In genomic region chr20:18165553-18165952, GRCh38 we compare ENCODE assay signal across 19 cellular contexts. TPM values are rescaled to one million over a fixed set of nuclear protein-coding genes. Genes with fewer than 3 reads are reported as not detected.
DNase-seq lines count a peak whose midpoint lies in the region; ATAC-seq, FAIRE-seq and TF ChIP-seq lines count a peak whose summit lies in the region.
"Had no signal": no experiment of that assay in that cellular context is flagged by ENCODE, and none has a peak within 500 bp of the region (broad histone marks: within the 10 kb centered on the region; RNA-seq: fewer than 3 reads in every experiment).

No MANE protein-coding gene starts in this region.

- H3K27me3 ChIP-seq in CD4-positive, CD25-positive, alpha-beta regulatory T cell (ENCODE audit: control insufficient read depth, insufficient read depth, low read length), result no peaks in the 10 kb centered on the region
- H3K27me3 ChIP-seq in bronchial epithelial cell (ENCODE audit: control insufficient read depth, insufficient read depth, low read length) (no peaks in the 10 kb centered on the region), body of pancreas (no peaks in the 10 kb centered on the region)
- H3K27me3 ChIP-seq: ascending aorta, dorsolateral prefrontal cortex, transverse colon had no signal

- peaks cover 22 to 57% (median 31%) of the 10 kb centered on the region in 4 donors for H3K4me1 Mint-ChIP-seq in CD4-positive, CD25-positive, alpha-beta regulatory T cell

- H3K36me3 Mint-ChIP-seq in CD4-positive, CD25-positive, alpha-beta regulatory T cell, result peaks cover 55% of the 10 kb centered on the region

- no peak for TF ChIP-seq CTCF in bronchial epithelial cell (IDR thresholded peaks at IDR 0.05; ENCODE audit: insufficient read depth, low read length, severe bottlenecking)
- no peak for TF ChIP-seq CTCF in body of pancreas (IDR thresholded peaks at IDR 0.05)

- H3K27ac Mint-ChIP-seq in CD4-positive, CD25-positive, alpha-beta regulatory T cell, result peak overlapping the region; percentile 48 to 87 (median 85)

- 76 to 100% methylated on average over 3 of the region's 3 CpGs for WGBS in body of pancreas, 2 donors

- H3K27ac ChIP-seq in CD4-positive, CD25-positive, alpha-beta regulatory T cell (ENCODE audit: insufficient read depth, low read length, poor library complexity, severe bottlenecking), result no peak overlapping the region
- H3K27ac ChIP-seq in body of pancreas, result no peak overlapping the region
- H3K27ac ChIP-seq: ascending aorta, dorsolateral prefrontal cortex had no signal

- peak; percentile 52 for FAIRE-seq in bronchial epithelial cell (lab: Jason Lieb, UNC)
- FAIRE-seq: K562 had no signal

- peak overlapping the region in 1 of 4 donors; percentile 61 for H3K4me3 Mint-ChIP-seq in CD4-positive, CD25-positive, alpha-beta regulatory T cell
- H3K4me3 Mint-ChIP-seq: natural killer cell treated with Interleukin-12 subunit alpha and Interleukin-12 subunit beta and Interleukin-15 and Interleukin-18, amount 100 ng/mL, for 72 hours; T-helper 1 cell treated with Interleukin-12 subunit alpha and Interleukin-12 subunit beta and Interleukin-4 antibody, amounts not matched to agents 30 μg/mL and 1 μg/mL, for 36 hours had no signal

- no peaks in the 10 kb centered on the region for H3K27me3 Mint-ChIP-seq in CD4-positive, CD25-positive, alpha-beta regulatory T cell
- H3K27me3 Mint-ChIP-seq: natural killer cell treated with Interleukin-12 subunit alpha and Interleukin-12 subunit beta and Interleukin-15 and Interleukin-18, amount 100 ng/mL, for 72 hours had no signal

- H3K9me3 Mint-ChIP-seq in CD4-positive, CD25-positive, alpha-beta regulatory T cell, result no peaks in the 10 kb centered on the region
- H3K9me3 Mint-ChIP-seq: natural killer cell treated with Interleukin-12 subunit alpha and Interleukin-12 subunit beta and Interleukin-15 and Interleukin-18, amount 100 ng/mL, for 72 hours; T-helper 1 cell treated with Interleukin-12 subunit alpha and Interleukin-12 subunit beta and Interleukin-4 antibody, amounts not matched to agents 30 μg/mL and 1 μg/mL, for 36 hours had no signal

- no peaks in the 10 kb centered on the region for H3K9me3 ChIP-seq in CD4-positive, CD25-positive, alpha-beta regulatory T cell (ENCODE audit: control insufficient read depth in 2 of 2, low read length in 2 of 2)
- H3K9me3 ChIP-seq in body of pancreas, result no peaks in the 10 kb centered on the region
- H3K9me3 ChIP-seq: ascending aorta, transverse colon had no signal

- no peak for DNase-seq in CD4-positive, CD25-positive, alpha-beta regulatory T cell
- peak; percentile 25 for DNase-seq in HT1080 (ENCODE audit: low read depth)
- no peak for DNase-seq in bronchial epithelial cell (ENCODE audit: low read depth)
- DNase-seq in lung microvascular endothelial cell (ENCODE audit: low read depth in 2 of 2), result peak; percentile 60 to 63
- DNase-seq in body of pancreas, result no peak
- no peak for DNase-seq in medulla oblongata (ENCODE audit: extremely low spot score)
- DNase-seq in HT-29 (ENCODE audit: low spot score), result no peak
- no peak for DNase-seq in NCI-H2171 (lab: John Stamatoyannopoulos, UW)
- DNase-seq: DMS153; dorsolateral prefrontal cortex; hippocampal formation; left ventricle myocardium superior; NCI-H345; stimulated activated CD4-positive, alpha-beta T cell treated with anti-CD3 and anti-CD28 coated beads, Interleukin-2, amount 100 ng/mL, for 24 hours had no signal

- TF ChIP-seq POLR2A in body of pancreas (IDR thresholded peaks at IDR 0.05), result no peak

- intact Hi-C loops in body of pancreas (cut with DNase I), result no loop called here

- peaks cover 8% of the 10 kb centered on the region for H3K4me1 ChIP-seq in CD4-positive, CD25-positive, alpha-beta regulatory T cell (ENCODE audit: control insufficient read depth, insufficient read depth, low read length, poor library complexity, severe bottlenecking)
- no peaks in the 10 kb centered on the region for H3K4me1 ChIP-seq in body of pancreas
- H3K4me1 ChIP-seq: ascending aorta had no signal

- peaks cover 35% of the 10 kb centered on the region for H3K36me3 ChIP-seq in CD4-positive, CD25-positive, alpha-beta regulatory T cell (ENCODE audit: control insufficient read depth, insufficient read depth, low read length)
- peaks cover 7% of the 10 kb centered on the region for H3K36me3 ChIP-seq in bronchial epithelial cell (ENCODE audit: control insufficient read depth, insufficient read depth, low read length)
- H3K36me3 ChIP-seq in body of pancreas (replicated peaks in 1 of 2; ENCODE audit: insufficient read depth in 1 of 2, low read depth in 2 of 2), result peaks cover 0 to 11% of the 10 kb centered on the region in 2 donors

- ATAC-seq in CD4-positive, CD25-positive, alpha-beta regulatory T cell (ENCODE audit: low read depth in 2 of 2), result no peak
- ATAC-seq in body of pancreas, result no peak
- ATAC-seq: K562, left ventricle myocardium superior had no signal

- H3K4me3 ChIP-seq in CD4-positive, CD25-positive, alpha-beta regulatory T cell (ENCODE audit: low read depth, low read length), result no peak overlapping the region
- H3K4me3 ChIP-seq in bronchial epithelial cell (ENCODE audit: low read depth, low read length) (no peak overlapping the region), body of pancreas (no peak overlapping the region)
- H3K4me3 ChIP-seq: ascending aorta, dorsolateral prefrontal cortex, K562, transverse colon had no signal

RNA-seq across cellular contexts. Expression of gene KAT14, which starts 27.9 kb away (rescaled TPM):
- total RNA-seq in CD4-positive, CD25-positive, alpha-beta regulatory T cell, result 7.4 TPM
- 10 to 100 TPM in 3 of 4 donors, 1 to 10 TPM in 1; 10.0 to 15.9 (median 12.5) TPM for polyA plus RNA-seq in CD4-positive, CD25-positive, alpha-beta regulatory T cell
- 11.1 and 12.7 TPM in 2 replicates for total RNA-seq in HT1080 (2014; rRNA removed; shearing (Covaris generic))
- polyA plus RNA-seq in HT1080 (2015; cell fraction: cytosol; rRNA removed), result 11.1 and 12.9 TPM in 2 replicates
- polyA plus RNA-seq in HT1080 (2015; cell fraction: nucleus; rRNA removed), result 8.8 and 12.0 TPM in 2 replicates
- total RNA-seq in bronchial epithelial cell (11.6 and 12.4 TPM in 2 replicates), lung microvascular endothelial cell (6.5 and 7.1 TPM in 2 replicates), body of pancreas (1 to 10 TPM; 7.9 to 8.8 TPM)
- total RNA-seq in HT-29 (2014; rRNA removed; shearing (Covaris generic)), result 2.6 and 3.6 TPM in 2 replicates

RNA-seq across cellular contexts. Expression of gene PET117, which starts 27.9 kb away (rescaled TPM):
- 11.4 TPM for total RNA-seq in CD4-positive, CD25-positive, alpha-beta regulatory T cell
- polyA plus RNA-seq in CD4-positive, CD25-positive, alpha-beta regulatory T cell, result 10 to 100 TPM; 26.2 to 35.3 (median 29.3) TPM
- 19.7 and 25.5 TPM in 2 replicates for total RNA-seq in HT1080 (2014; rRNA removed; shearing (Covaris generic))
- polyA plus RNA-seq in HT1080 (2015; cell fraction: cytosol; rRNA removed), result 19.3 and 21.8 TPM in 2 replicates
- polyA plus RNA-seq in HT1080 (2015; cell fraction: nucleus; rRNA removed), result 6.4 and 7.5 TPM in 2 replicates
- total RNA-seq in bronchial epithelial cell (11.4 and 15.3 TPM in 2 replicates), lung microvascular endothelial cell (5.8 and 6.1 TPM in 2 replicates), body of pancreas (10 to 100 TPM in 1 of 2 donors, 1 to 10 TPM in 1; 9.1 to 13.2 TPM)
- 10.2 and 10.4 TPM in 2 replicates for total RNA-seq in HT-29 (2014; rRNA removed; shearing (Covaris generic))

Comparison
In these comparisons a context has a peak if more than half of its experiments do, and no peak if none do; other contexts are left out.
1. DNase-seq: peak in HT1080 (single experiment) and lung microvascular endothelial cell (2 of 2); none in CD4-positive, CD25-positive, alpha-beta regulatory T cell (0 of 3), bronchial epithelial cell (single experiment), body of pancreas (0 of 4), medulla oblongata (single experiment), HT-29 (single experiment) and NCI-H2171 (single experiment).